Comparison of ENCODE assay signal across 34 cellular contexts in the genomic region with DNA sequence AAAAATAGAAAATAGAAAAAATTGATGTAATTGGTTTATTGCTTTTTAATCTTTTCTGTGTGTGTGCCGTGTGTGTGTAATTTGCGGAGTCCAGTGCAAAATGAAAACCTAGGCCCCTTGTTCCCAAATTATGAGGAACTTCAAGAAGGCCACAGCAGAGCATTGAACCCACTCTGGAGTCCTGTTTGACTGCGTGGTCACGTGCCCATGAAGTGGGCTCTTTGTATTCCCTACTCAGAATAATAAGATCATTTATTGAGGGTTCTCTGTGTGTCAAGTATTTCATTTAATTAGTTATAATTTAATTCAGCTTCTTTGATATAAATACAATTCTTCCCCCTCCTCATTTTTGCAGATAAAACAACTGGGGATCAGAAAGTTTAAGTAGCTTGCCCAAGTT. TPM values are rescaled to one million over a fixed set of nuclear protein-coding genes. Genes with fewer than 3 reads are reported as not detected.
DNase-seq lines count a peak whose midpoint lies in the region; ATAC-seq, FAIRE-seq and TF ChIP-seq lines count a peak whose summit lies in the region.
"Had no signal": no experiment of that assay in that cellular context is flagged by ENCODE, and none has a peak within 500 bp of the region (broad histone marks: within the 10 kb centered on the region; RNA-seq: fewer than 3 reads in every experiment).

No MANE protein-coding gene starts in this region.

- TF ChIP-seq RAD21 in GM12878 (IDR thresholded peaks at IDR 0.05; ENCODE audit: insufficient read depth, low read depth, low read length) = no peak

- no TSS peak for BruUV-seq in GM12878 (replicated peaks; lab: Mats Ljungman, UMichigan)
- BruUV-seq in PC-9 (replicated peaks; lab: Mats Ljungman, UMichigan) = no TSS peak

- POLR2A ChIA-PET in GM12878 (lab: Charles Lee) (interaction anchor here (0.7 to 9.5 kb wide), 6 partner anchors 8 to 75 kb away, joined by 3 to 118 read pairs (median 16); a partner anchor contains a TSS), PC-9 (lab: Charles Lee; ENCODE audit: unreplicated experiment) (no interaction called here)

- SMC1A ChIA-PET in GM12878 (lab: Charles Lee; ENCODE audit: uncharacterized antibody, unreplicated experiment) = interaction anchor here (0.6 to 9.9 kb wide), 13 partner anchors 8 to 84 kb away, joined by 3 to 194 read pairs (median 10); a partner anchor contains a TSS

- no peaks in the 10 kb centered on the region for H3F3A ChIP-seq in PC-9 (ENCODE audit: insufficient read depth, low read depth)

- TF ChIP-seq CTCF in OCI-LY3 (IDR thresholded peaks at IDR 0.05; ENCODE audit: low read depth, low read length) = no peak
- TF ChIP-seq CTCF in GM12878 (IDR thresholded peaks at IDR 0.05 in 2 of 3, conservative IDR thresholded peaks at IDR 0.05 in 1 of 3; ENCODE audit: control insufficient read depth in 2 of 3, extremely low read depth in 1 of 3, insufficient read depth in 1 of 3, low read depth in 3 of 3, low read length in 3 of 3) = no peak
- no peak for TF ChIP-seq CTCF in PC-9 (conservative IDR thresholded peaks at IDR 0.05)

- H3K79me2 ChIP-seq in OCI-LY3 (ENCODE audit: low read length) (no peaks in the 10 kb centered on the region), GM12878 (ENCODE audit: control insufficient read depth, insufficient read depth, low read length) (no peaks in the 10 kb centered on the region; the same call in 1 of the 2 replicates), PC-9 (ENCODE audit: low read depth) (no peaks in the 10 kb centered on the region)

- H3K36me3 ChIP-seq in OCI-LY3 (replicated peaks; ENCODE audit: low read depth, low read length) = no peaks in the 10 kb centered on the region
- H3K36me3 ChIP-seq in GM12878 (ENCODE audit: control insufficient read depth in 2 of 2, insufficient read depth in 2 of 2, low read length in 1 of 2) = no peaks in the 10 kb centered on the region
- no peaks in the 10 kb centered on the region for H3K36me3 ChIP-seq in PC-9 (ENCODE audit: low read depth)
- H3K36me3 ChIP-seq: left ventricle myocardium inferior, prostate gland had no signal

- no peak for TF ChIP-seq EP300 in GM12878 (IDR thresholded peaks at IDR 0.05; ENCODE audit: borderline replicate concordance in 1 of 2, control insufficient read depth in 1 of 2, low read depth in 2 of 2, low read length in 2 of 2)

- H2AFZ ChIP-seq in OCI-LY3 (ENCODE audit: low read depth, low read length) (no peak overlapping the region), GM12878 (ENCODE audit: control insufficient read depth, low read depth, low read length) (no peak overlapping the region), PC-9 (no peak overlapping the region)
- H2AFZ ChIP-seq: GM23338 had no signal

- TF ChIP-seq POLR2A in GM12878 (IDR thresholded peaks at IDR 0.05; ENCODE audit: low read depth, low read length) = no peak

- in situ Hi-C loops in GM12878 (cut with MboI) = no loop called here

- DNase-seq in stimulated activated naive CD8-positive, alpha-beta T cell treated with anti-CD3 and anti-CD28 coated beads, Interleukin-15, Interleukin-2, amounts not matched to agents 100 U/mL and 50 U/mL, for 24 hours = no peak
- DNase-seq in GM12878 (ENCODE audit: low read depth, low spot score) = no peak
- no peak for DNase-seq in ureter (ENCODE audit: low spot score)
- DNase-seq in occipital lobe (lab: John Stamatoyannopoulos, UW) = no peak
- no peak for DNase-seq in PC-9
- DNase-seq: activated CD4-positive, alpha-beta T cell treated with anti-CD3 and anti-CD28 coated beads, Interleukin-2, amount 50 U/mL, for 48 hours; activated effector memory CD4-positive, alpha-beta T cell treated with anti-CD3 and anti-CD28 coated beads, Interleukin-2, amount 50 U/mL, for 16 hours; activated T-cell treated with anti-CD3 and anti-CD28 coated beads for 4 hours; body of pancreas; C1 segment of cervical spinal cord; Calu3; DMS79; endodermal cell; glutamatergic neuron; islet precursor cell; left ventricle myocardium inferior; mesendoderm; NCI-H1436 treated with DMSO at 0.1 percent for 48 hours; NCI-H446; NCI-H748 treated with DMSO at 0.1 percent for 48 hours; SIG-M5; stimulated activated CD4-positive, alpha-beta T cell treated with anti-CD3 and anti-CD28 coated beads, Interleukin-12 subunit alpha, Interleukin-12 subunit beta, amount 100 ng/mL, for 4 hours; stimulated activated CD4-positive, alpha-beta T cell treated with anti-CD3 and anti-CD28 coated beads, Interleukin-4, amount 100 ng/mL, for 1 hour; trophoblast cell had no signal

- 96% methylated on average over 4 of the region's 4 CpGs for WGBS in GM12878 (ENCODE audit: insufficient coverage, insufficient replicate concordance, low lambda C conversion rate, missing lambda C conversion rate)

- no peaks in the 10 kb centered on the region for H4K20me1 ChIP-seq in OCI-LY3 (ENCODE audit: insufficient read depth, low read length)
- no peaks in the 10 kb centered on the region for H4K20me1 ChIP-seq in GM12878 (ENCODE audit: control insufficient read depth, insufficient read depth)
- H4K20me1 ChIP-seq in PC-9 (ENCODE audit: insufficient read depth) = no peaks in the 10 kb centered on the region

- peak overlapping the region; percentile 27 for H3K4me3 Mint-ChIP-seq in stimulated activated naive CD8-positive, alpha-beta T cell treated with anti-CD3 and anti-CD28 coated beads, Interleukin-15, Interleukin-2, amounts not matched to agents 100 ng/mL and 50 ng/mL, for 24 hours
- H3K4me3 Mint-ChIP-seq: dendritic cell treated with granulocyte-macrophage colony-stimulating factor and Interleukin-4, amounts not matched to agents 40 ng/mL and 50 ng/mL, for 4 days; endodermal cell; GM23338; WTC11 had no signal

- ATAC-seq in stimulated activated naive CD8-positive, alpha-beta T cell treated with anti-CD3 and anti-CD28 coated beads, Interleukin-15, Interleukin-2, amounts not matched to agents 100 U/mL and 50 U/mL, for 24 hours = no peak
- ATAC-seq in GM12878 (no peak), GM18870 (IDR thresholded peaks at IDR 0.05; ENCODE audit: unreplicated experiment) (no peak)
- ATAC-seq: body of pancreas, esophagus mucosa, GM23338, sciatic nerve, WTC11 had no signal

- CTCF ChIA-PET in GM12878 (lab: Yijun Ruan, JAX) (interaction anchor here (1.7 to 9.5 kb wide), 3 partner anchors 7 to 74 kb away, joined by 9 to 123 read pairs (median 22); a partner anchor contains a TSS), PC-9 (lab: Charles Lee) (no interaction called here)

- RAD21 ChIA-PET in GM12878 (lab: Charles Lee; ENCODE audit: unreplicated experiment) = interaction anchor here (1.0 to 15.9 kb wide), 6 partner anchors 8 to 75 kb away, joined by 4 to 396 read pairs (median 13); a partner anchor contains a TSS

- no peaks in the 10 kb centered on the region for H3K9me3 Mint-ChIP-seq in stimulated activated naive CD8-positive, alpha-beta T cell treated with anti-CD3 and anti-CD28 coated beads, Interleukin-15, Interleukin-2, amounts not matched to agents 100 ng/mL and 50 ng/mL, for 24 hours
- H3K9me3 Mint-ChIP-seq: dendritic cell treated with granulocyte-macrophage colony-stimulating factor and Interleukin-4, amounts not matched to agents 40 ng/mL and 50 ng/mL, for 4 days; endodermal cell; GM23338; WTC11 had no signal

- peak overlapping the region; percentile 77 for H3K27ac Mint-ChIP-seq in stimulated activated naive CD8-positive, alpha-beta T cell treated with anti-CD3 and anti-CD28 coated beads, Interleukin-15, Interleukin-2, amounts not matched to agents 100 ng/mL and 50 ng/mL, for 24 hours
- H3K27ac Mint-ChIP-seq: dendritic cell treated with granulocyte-macrophage colony-stimulating factor and Interleukin-4, amounts not matched to agents 40 ng/mL and 50 ng/mL, for 4 days; endodermal cell; GM23338; WTC11 had no signal

- H3K9ac ChIP-seq in OCI-LY3 (ENCODE audit: low read length) (peak overlapping the region; percentile 83; the same call in 1 of the 2 replicates), GM12878 (ENCODE audit: control insufficient read depth, insufficient read depth, low read length) (peak overlapping the region; percentile 62; the same call in 1 of the 2 replicates)

- no peaks in the 10 kb centered on the region; the same call in 1 of the 2 replicates for H3K9me2 ChIP-seq in PC-9 (ENCODE audit: insufficient read depth)

- H3K4me2 ChIP-seq in OCI-LY3 (ENCODE audit: low read length) = peak overlapping the region; percentile 9; the same call in 1 of the 2 replicates
- no peak overlapping the region for H3K4me2 ChIP-seq in GM12878 (ENCODE audit: control insufficient read depth, insufficient read depth)
- H3K4me2 ChIP-seq in PC-9 = no peak overlapping the region
- H3K4me2 ChIP-seq: GM23338 had no signal

- H3K4me1 ChIP-seq in OCI-LY3 (ENCODE audit: low read length) (peaks cover 77% of the 10 kb centered on the region), GM12878 (ENCODE audit: control insufficient read depth, insufficient read depth, low read length) (peaks cover 53% of the 10 kb centered on the region), PC-9 (replicated peaks; ENCODE audit: insufficient read depth) (no peaks in the 10 kb centered on the region)
- H3K4me1 ChIP-seq: body of pancreas, prostate gland had no signal

- H3K4me3 ChIP-seq in OCI-LY3 (ENCODE audit: low read length) = no peak overlapping the region
- H3K4me3 ChIP-seq in GM12878 = no peak overlapping the region
- no peak overlapping the region for H3K4me3 ChIP-seq in PC-9
- H3K4me3 ChIP-seq: body of pancreas, GM23338, left ventricle myocardium inferior, prostate gland had no signal

- peaks cover 89% of the 10 kb centered on the region for H3K4me1 Mint-ChIP-seq in stimulated activated naive CD8-positive, alpha-beta T cell treated with anti-CD3 and anti-CD28 coated beads, Interleukin-15, Interleukin-2, amounts not matched to agents 100 ng/mL and 50 ng/mL, for 24 hours (ENCODE audit: low read depth)
- H3K4me1 Mint-ChIP-seq: GM23338, WTC11 had no signal

- H3K9me3 ChIP-seq in OCI-LY3 (ENCODE audit: insufficient read depth, low read length) (no peaks in the 10 kb centered on the region), GM12878 (replicated peaks; ENCODE audit: control insufficient read depth, insufficient read depth, low read length) (no peaks in the 10 kb centered on the region), PC-9 (ENCODE audit: insufficient read depth, low read depth) (no peaks in the 10 kb centered on the region)
- H3K9me3 ChIP-seq: body of pancreas, left ventricle myocardium inferior, prostate gland had no signal

- FAIRE-seq in GM12878 (lab: Jason Lieb, UNC) = no peak
- FAIRE-seq: G401.6 had no signal

- no peaks in the 10 kb centered on the region for H3K27me3 ChIP-seq in OCI-LY3 (ENCODE audit: low read depth, low read length)
- no peaks in the 10 kb centered on the region for H3K27me3 ChIP-seq in GM12878 (replicated peaks in 1 of 2; ENCODE audit: control insufficient read depth in 2 of 2, insufficient read depth in 2 of 2, low read length in 1 of 2)
- no peaks in the 10 kb centered on the region for H3K27me3 ChIP-seq in PC-9 (ENCODE audit: insufficient read depth, low read depth)
- H3K27me3 ChIP-seq: body of pancreas had no signal

- intact Hi-C loops in GM12878 (cut with micrococcal nuclease; ENCODE audit: unreplicated experiment) = loop anchor here (2.0 kb wide), 3 partner anchors 45 to 99 kb away; no protein-coding TSS in a partner anchor
- intact Hi-C loops in PC-9 (cut with micrococcal nuclease; ENCODE audit: unreplicated experiment) = no loop called here

- no peaks in the 10 kb centered on the region for H3K27me3 Mint-ChIP-seq in stimulated activated naive CD8-positive, alpha-beta T cell treated with anti-CD3 and anti-CD28 coated beads, Interleukin-15, Interleukin-2, amounts not matched to agents 100 ng/mL and 50 ng/mL, for 24 hours

- peak overlapping the region; percentile 99 for H3K27ac ChIP-seq in OCI-LY3 (ENCODE audit: low read length)
- peak overlapping the region; percentile 100 for H3K27ac ChIP-seq in GM12878 (ENCODE audit: control insufficient read depth, insufficient read depth)
- H3K27ac ChIP-seq in PC-9 = no peak overlapping the region
- H3K27ac ChIP-seq: body of pancreas, left ventricle myocardium inferior, prostate gland had no signal

- no peaks in the 10 kb centered on the region for H3K36me3 Mint-ChIP-seq in stimulated activated naive CD8-positive, alpha-beta T cell treated with anti-CD3 and anti-CD28 coated beads, Interleukin-15, Interleukin-2, amounts not matched to agents 100 ng/mL and 50 ng/mL, for 24 hours (ENCODE audit: low read depth)
- H3K36me3 Mint-ChIP-seq: WTC11 had no signal

RNA-seq across cellular contexts. Expression of a gene that starts 12.3 kb away (rescaled TPM):
- total RNA-seq in GM12878 (2013; cell fraction: nucleolus; rRNA removed) = 1.5 and 1.8 TPM in 2 replicates
- total RNA-seq in GM12878 (2014; rRNA removed) = 15.6 and 19.1 TPM in 2 replicates
- total RNA-seq in GM12878 (2014; rRNA removed; fragmentation: Illumina TruSeq; extraction: Trizol) = 12.0 and 14.0 TPM in 2 replicates
- 13.5 and 14.8 TPM in 2 replicates for total RNA-seq in GM12878 (2021)
- 11.9 TPM for polyA plus RNA-seq in GM12878 (2011; ENCODE audit: low read depth)
- 4.8 and 8.9 TPM in 2 replicates for polyA plus RNA-seq in GM12878 (2011; rRNA removed)
- 18.9 and 23.4 TPM in 2 replicates for polyA plus RNA-seq in GM12878 (2011; cell fraction: cytosol; rRNA removed)
- 6.9 and 10.1 TPM in 2 replicates for polyA plus RNA-seq in GM12878 (2011; cell fraction: nucleus; rRNA removed)
- 11.3 and 16.1 TPM in 2 replicates for polyA plus RNA-seq in GM12878 (2012)
- 10.2 and 19.7 TPM in 2 replicates for polyA plus RNA-seq in GM12878 (2014; fragmentation: Illumina TruSeq; extraction: Trizol)
- 10 to 100 TPM; 36.6 to 51.6 TPM for polyA plus RNA-seq in GM12878 (2014; fragmentation: Nextera tagmentation; extraction: Ambion mirVana)
- polyA plus RNA-seq in GM12878 (2014; rRNA removed) = 18.5 and 22.9 TPM in 2 replicates
- 10 to 100 TPM; 22.9 to 24.2 TPM for polyA plus RNA-seq in GM12878 (2016; fragmentation: Nextera tagmentation; extraction: Ambion mirVana)
- polyA minus RNA-seq in GM12878 (2011; rRNA and poly(A)+ RNA removed) = 13.2 and 19.5 TPM in 2 replicates
- polyA minus RNA-seq in GM12878 (2011; cell fraction: cytosol; rRNA and poly(A)+ RNA removed) = 5.4 TPM in 1 of 2 replicates, not detected in the other
- 1.1 and 1.6 TPM in 2 replicates for polyA minus RNA-seq in GM12878 (2011; cell fraction: nucleus; rRNA and poly(A)+ RNA removed)
- 4.9 TPM for total RNA-seq in ureter
- 0.31 TPM for total RNA-seq in occipital lobe
- total RNA-seq in PC-9 (2021) = 18.5 and 19.3 TPM in 2 replicates
- total RNA-seq: Calu3 had no signal
